In the genomic region with DNA sequence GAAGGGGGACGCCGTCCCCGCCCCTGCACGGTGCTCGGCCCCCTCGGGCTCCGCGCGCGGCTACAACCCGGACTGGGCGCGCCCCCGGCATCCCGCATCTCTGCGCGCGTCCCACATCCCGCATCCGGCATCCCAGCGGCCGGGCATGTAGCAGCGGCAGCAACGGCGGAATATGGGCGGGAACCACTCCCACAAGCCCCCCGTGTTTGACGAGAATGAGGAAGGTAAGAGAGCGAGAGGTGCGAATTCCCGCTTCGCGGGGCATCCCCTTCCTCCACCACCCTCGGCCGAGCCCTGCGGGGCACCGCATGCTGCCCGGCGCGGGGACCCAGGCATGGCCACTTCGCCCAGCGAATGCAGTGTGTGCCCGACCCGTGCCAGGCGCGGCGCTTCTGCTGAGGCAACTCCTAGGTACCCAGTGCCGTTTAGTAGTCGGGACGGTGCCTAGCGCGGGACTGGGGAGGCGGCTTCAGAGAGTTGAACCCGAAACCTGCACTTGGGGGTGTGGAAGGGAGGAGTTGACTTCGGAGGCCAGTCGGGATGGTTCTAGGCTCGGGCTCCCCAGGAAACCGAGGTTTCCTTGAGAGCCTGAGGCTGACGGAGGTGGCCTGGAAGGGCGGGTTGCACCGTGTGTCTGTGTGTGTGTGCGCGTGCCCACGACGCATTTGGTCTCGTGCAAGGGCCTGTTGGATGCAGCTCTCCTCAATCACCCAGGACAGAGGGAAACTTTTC, we compare ENCODE assay signal across 8 cellular contexts. TPM values are rescaled to one million over a fixed set of nuclear protein-coding genes. Genes with fewer than 3 reads are reported as not detected.
DNase-seq lines count a peak whose midpoint lies in the region; ATAC-seq and TF ChIP-seq lines count a peak whose summit lies in the region.

No MANE protein-coding gene starts in this region.

- peak overlapping the region; percentile 65 for H3K4me3 ChIP-seq in AG04449 (ENCODE audit: low read depth, low read length)
- no peak overlapping the region for H3K4me3 ChIP-seq in naive thymus-derived CD4-positive, alpha-beta T cell (ENCODE audit: low read length)

- TF ChIP-seq CTCF in AG04449 (IDR thresholded peaks at IDR 0.05; ENCODE audit: insufficient read depth, low read length, missing control alignments) (no peak), endothelial cell (IDR thresholded peaks at IDR 0.05; ENCODE audit: unreplicated experiment) (no peak)

- H3K4me3 Mint-ChIP-seq in IgD-negative memory B cell, result peak overlapping the region in 3 of 4 donors; percentile 12 to 54 (median 23)
- H3K4me3 Mint-ChIP-seq in endothelial cell (ENCODE audit: unreplicated experiment), result peak overlapping the region; percentile 73
- H3K4me3 Mint-ChIP-seq in naive thymus-derived CD4-positive, alpha-beta T cell, result peak overlapping the region in 9 of 10 donors; percentile 28 to 86 (median 63)

- CTCF ChIA-PET in AG04449 (lab: Yijun Ruan, JAX), result interaction anchor here (0.8 to 3.2 kb wide), 17 partner anchors 9 to 773 kb away, joined by 3 to 25 read pairs (median 5); partner anchors contain the start of gene EVC2
- CTCF ChIA-PET in naive thymus-derived CD4-positive, alpha-beta T cell (lab: Charles Lee), result no interaction called here

- peaks cover 0 to 5% of the 10 kb centered on the region in 2 donors for H3K4me1 ChIP-seq in naive thymus-derived CD4-positive, alpha-beta T cell (ENCODE audit: control insufficient read depth in 2 of 2, insufficient read depth in 2 of 2, low read length in 2 of 2)

- H3K9me3 Mint-ChIP-seq in IgD-negative memory B cell (peaks cover 0 to 8% (median 0%) of the 10 kb centered on the region in 3 donors), endothelial cell (ENCODE audit: unreplicated experiment) (no peaks in the 10 kb centered on the region)
- H3K9me3 Mint-ChIP-seq in naive thymus-derived CD4-positive, alpha-beta T cell, result peaks cover 0 to 2% (median 0%) of the 10 kb centered on the region in 11 donors

- ATAC-seq in naive thymus-derived CD4-positive, alpha-beta T cell, result peak; percentile 42
- no peak for ATAC-seq in GM19452 (IDR thresholded peaks at IDR 0.05; ENCODE audit: unreplicated experiment)

- H3K4me1 Mint-ChIP-seq in IgD-negative memory B cell, result peaks cover 0 to 5% (median 5%) of the 10 kb centered on the region in 3 donors
- H3K4me1 Mint-ChIP-seq in endothelial cell (ENCODE audit: unreplicated experiment), result peaks cover 4% of the 10 kb centered on the region
- peaks cover 0 to 21% (median 14%) of the 10 kb centered on the region in 7 donors for H3K4me1 Mint-ChIP-seq in naive thymus-derived CD4-positive, alpha-beta T cell

- H3K27me3 Mint-ChIP-seq in IgD-negative memory B cell (peaks cover 48% of the 10 kb centered on the region), endothelial cell (ENCODE audit: unreplicated experiment) (peaks cover 14% of the 10 kb centered on the region)
- peaks cover 42 to 62% (median 58%) of the 10 kb centered on the region in 5 donors for H3K27me3 Mint-ChIP-seq in naive thymus-derived CD4-positive, alpha-beta T cell

- H3K27me3 ChIP-seq in naive thymus-derived CD4-positive, alpha-beta T cell (ENCODE audit: control insufficient read depth in 2 of 2, insufficient read depth in 2 of 2, low read length in 2 of 2), result no peaks in the 10 kb centered on the region

- no peak overlapping the region for H3K27ac ChIP-seq in naive thymus-derived CD4-positive, alpha-beta T cell (ENCODE audit: low read depth, low read length)

- intact Hi-C loops in naive thymus-derived CD4-positive, alpha-beta T cell (cut with micrococcal nuclease), result loop anchor here in 1 of 2 donors (5.0 kb wide), 1 partner anchor 740 kb away; no protein-coding TSS in a partner anchor

- POLR2A ChIA-PET in AG04449 (lab: Yijun Ruan, JAX), result interaction anchor here (0.9 to 1.1 kb wide), 2 partner anchors 15 to 661 kb away, joined by 3 to 4 read pairs; no protein-coding TSS in a partner anchor
- POLR2A ChIA-PET in naive thymus-derived CD4-positive, alpha-beta T cell (lab: Charles Lee), result no interaction called here

- H3K36me3 ChIP-seq in naive thymus-derived CD4-positive, alpha-beta T cell (ENCODE audit: control insufficient read depth in 2 of 3, insufficient read depth in 3 of 3, low read length in 3 of 3), result no peaks in the 10 kb centered on the region

- H3K9me3 ChIP-seq in naive thymus-derived CD4-positive, alpha-beta T cell (ENCODE audit: control insufficient read depth in 2 of 3, low read length in 3 of 3), result no peaks in the 10 kb centered on the region

- no peak for DNase-seq in AG04449 (ENCODE audit: low read depth, low spot score)
- peak; percentile 25 for DNase-seq in endothelial cell (ENCODE audit: low spot score)
- DNase-seq in naive thymus-derived CD4-positive, alpha-beta T cell, result no peak
- no peak for DNase-seq in NCI-H510A treated with DMSO at 0.1 percent for 48 hours (lab: John Stamatoyannopoulos, UW)
- DNase-seq in pons (ENCODE audit: low spot score), result no peak
- no peak for DNase-seq in cerebellar nuclear complex (lab: John Stamatoyannopoulos, UW)

- H3K27ac Mint-ChIP-seq in IgD-negative memory B cell (no peak overlapping the region), endothelial cell (ENCODE audit: unreplicated experiment) (no peak overlapping the region)
- no peak overlapping the region for H3K27ac Mint-ChIP-seq in naive thymus-derived CD4-positive, alpha-beta T cell

- H3K36me3 Mint-ChIP-seq in IgD-negative memory B cell (no peaks in the 10 kb centered on the region), endothelial cell (ENCODE audit: low read depth, unreplicated experiment) (no peaks in the 10 kb centered on the region)
- no peaks in the 10 kb centered on the region for H3K36me3 Mint-ChIP-seq in naive thymus-derived CD4-positive, alpha-beta T cell

RNA-seq across cellular contexts. Expression of gene STK32B, which starts 0.6 kb away (rescaled TPM):
- polyA plus RNA-seq in IgD-negative memory B cell, result not detected
- total RNA-seq in endothelial cell (ENCODE audit: unreplicated experiment), result 0.56 TPM
- 1 to 10 TPM in 1 of 5 experiments, not detected in 4; 1.7 TPM for total RNA-seq in naive thymus-derived CD4-positive, alpha-beta T cell
- polyA plus RNA-seq in naive thymus-derived CD4-positive, alpha-beta T cell, result not detected

RNA-seq across cellular contexts. Expression of gene CYTL1, which starts 32.6 kb away (rescaled TPM):
- not detected for polyA plus RNA-seq in IgD-negative memory B cell
- not detected for total RNA-seq in endothelial cell (ENCODE audit: unreplicated experiment)
- 1 to 10 TPM in 1 of 5 experiments, not detected in 4; 1.6 TPM for total RNA-seq in naive thymus-derived CD4-positive, alpha-beta T cell
- not detected for polyA plus RNA-seq in naive thymus-derived CD4-positive, alpha-beta T cell

Comparison
In these comparisons a context has a peak if more than half of its experiments do, and no peak if none do; other contexts are left out.
1. H3K4me3 Mint-ChIP-seq: peak in every context shown above with its lines; median percentile 73 in endothelial cell; 63 in naive thymus-derived CD4-positive, alpha-beta T cell; 23 in IgD-negative memory B cell.